17 cellular contexts compared by ENCODE assay signal in genomic region chr7:25726682-25727357, GRCh38.
DNase-seq lines count a peak whose midpoint lies in the region; ATAC-seq and TF ChIP-seq lines count a peak whose summit lies in the region.
"Had no signal": no experiment of that assay in that cellular context is flagged by ENCODE, and none has a peak within 500 bp of the region (broad histone marks: within the 10 kb centered on the region; RNA-seq: fewer than 3 reads in every experiment).

No MANE protein-coding gene starts in this region.

- TF ChIP-seq CTCF in upper lobe of right lung (IDR thresholded peaks at IDR 0.05) (no peak), hepatocyte (IDR thresholded peaks at IDR 0.05; ENCODE audit: poor library complexity) (no peak), H9 (conservative IDR thresholded peaks at IDR 0.05) (no peak)

- DNase-seq in NCI-H524 (lab: John Stamatoyannopoulos, UW): peak; percentile 12 to 66
- no peak for DNase-seq in NCI-H524 treated with DMSO at 0.1 percent for 48 hours (lab: John Stamatoyannopoulos, UW)
- DNase-seq in SJCRH30: peak; percentile 89
- DNase-seq in upper lobe of right lung: no peak
- no peak for DNase-seq in hepatocyte (ENCODE audit: low spot score)
- no peak for DNase-seq in H9
- no peak for DNase-seq in DMS79 treated with DMSO at 0.1 percent for 48 hours (lab: John Stamatoyannopoulos, UW)
- DNase-seq: activated CD4-positive, alpha-beta memory T cell treated with anti-CD3 and anti-CD28 coated beads for 36 hours; activated T-cell treated with anti-CD3 and anti-CD28 coated beads, Interleukin-2, amount 50 U/mL, for 48 hours; caudate nucleus; gastrocnemius medialis; NCI-H774; stimulated activated CD4-positive, alpha-beta T cell treated with anti-CD3 and anti-CD28 coated beads, Interleukin-4, amount 100 ng/mL, for 24 hours; tibial artery had no signal

- H3K36me3 Mint-ChIP-seq in H9 (ENCODE audit: insufficient read depth in 1 of 3, low read depth in 3 of 3): no peaks in the 10 kb centered on the region
- H3K36me3 Mint-ChIP-seq: activated CD4-positive, alpha-beta memory T cell treated with anti-CD3 and anti-CD28 coated beads for 36 hours; memory B cell had no signal

- WGBS in hepatocyte (ENCODE audit: low lambda C conversion rate, missing lambda C conversion rate): 63% methylated on average over 11 of the region's 11 CpGs
- WGBS in H9 (ENCODE audit: extremely low coverage, insufficient read length, low lambda C conversion rate): no CpG with 5 or more reads among the region's 11 CpGs

- H4K20me1 ChIP-seq in hepatocyte (ENCODE audit: insufficient read depth, poor library complexity, severe bottlenecking) (no peaks in the 10 kb centered on the region), H9 (ENCODE audit: control insufficient read depth, insufficient read depth, insufficient read length) (no peaks in the 10 kb centered on the region)

- H2AK5ac ChIP-seq in H9 (ENCODE audit: insufficient read length, low read length): no peak overlapping the region

- H3K9ac ChIP-seq in iPS-18a (ENCODE audit: low read length) (no peak overlapping the region), H9 (ENCODE audit: extremely low read depth, insufficient read length, low read length) (no peak overlapping the region)

- no peak overlapping the region for H2BK12ac ChIP-seq in H9 (ENCODE audit: insufficient read length, low read depth, low read length)

- H3K4me3 ChIP-seq in SJCRH30 (peak overlapping the region; percentile 39), iPS-18a (ENCODE audit: low read length) (peak overlapping the region; percentile 16), upper lobe of right lung (no peak overlapping the region), hepatocyte (no peak overlapping the region)
- H3K4me3 ChIP-seq: gastrocnemius medialis, tibial artery had no signal

- H2BK120ac ChIP-seq in H9 (ENCODE audit: low read depth, low read length, poor library complexity, severe bottlenecking): no peak overlapping the region

- H3K18ac ChIP-seq in H9 (ENCODE audit: insufficient read length, low read depth, low read length): no peak overlapping the region

- no peak overlapping the region for H3K56ac ChIP-seq in H9 (ENCODE audit: insufficient read length, low read depth, low read length)

- H3K27ac ChIP-seq in SJCRH30: peak overlapping the region; percentile 95
- no peak overlapping the region for H3K27ac ChIP-seq in iPS-18a (ENCODE audit: low read length)
- no peak overlapping the region for H3K27ac ChIP-seq in upper lobe of right lung
- no peak overlapping the region for H3K27ac ChIP-seq in hepatocyte
- no peak overlapping the region for H3K27ac ChIP-seq in H9 (ENCODE audit: insufficient read length, low read depth, low read length)
- H3K27ac ChIP-seq: tibial artery had no signal

- H3K23ac ChIP-seq in H9 (ENCODE audit: insufficient read length, low read depth, low read length): no peak overlapping the region

- H3K79me1 ChIP-seq in H9 (ENCODE audit: insufficient read depth, low read depth, low read length, poor library complexity, severe bottlenecking): no peaks in the 10 kb centered on the region

- peak overlapping the region in 1 of 3 experiments; percentile 28; a peak in 1 of 7 replicates for H3K27ac Mint-ChIP-seq in H9
- H3K27ac Mint-ChIP-seq: activated CD4-positive, alpha-beta memory T cell treated with anti-CD3 and anti-CD28 coated beads for 36 hours; memory B cell had no signal

- H3K36me3 ChIP-seq in SJCRH30: no peaks in the 10 kb centered on the region
- H3K36me3 ChIP-seq in iPS-18a (ENCODE audit: control insufficient read depth, low read depth, low read length): no peaks in the 10 kb centered on the region
- no peaks in the 10 kb centered on the region for H3K36me3 ChIP-seq in upper lobe of right lung
- H3K36me3 ChIP-seq in hepatocyte (replicated peaks; ENCODE audit: insufficient read depth, low read depth): no peaks in the 10 kb centered on the region
- H3K36me3 ChIP-seq: gastrocnemius medialis, tibial artery had no signal

- peaks cover 37 to 48% of the 10 kb centered on the region in 2 experiments for H3K4me1 Mint-ChIP-seq in H9
- H3K4me1 Mint-ChIP-seq: memory B cell had no signal

- H3K27me3 ChIP-seq in SJCRH30 (no peaks in the 10 kb centered on the region), iPS-18a (ENCODE audit: control insufficient read depth, insufficient read depth, low read length) (no peaks in the 10 kb centered on the region), upper lobe of right lung (no peaks in the 10 kb centered on the region), hepatocyte (no peaks in the 10 kb centered on the region), H9 (ENCODE audit: insufficient read depth, low read length) (no peaks in the 10 kb centered on the region)
- H3K27me3 ChIP-seq: gastrocnemius medialis, tibial artery had no signal

- no peaks in the 10 kb centered on the region for H3K9me3 ChIP-seq in SJCRH30 (replicated peaks)
- H3K9me3 ChIP-seq in iPS-18a (ENCODE audit: control insufficient read depth, low read depth, low read length): no peaks in the 10 kb centered on the region
- H3K9me3 ChIP-seq in upper lobe of right lung: no peaks in the 10 kb centered on the region
- no peaks in the 10 kb centered on the region for H3K9me3 ChIP-seq in hepatocyte (ENCODE audit: low read depth)
- H3K9me3 ChIP-seq in H9 (ENCODE audit: control insufficient read depth, low read depth, low read length): no peaks in the 10 kb centered on the region
- H3K9me3 ChIP-seq: gastrocnemius medialis, tibial artery had no signal

- no peak overlapping the region for H3T11ph ChIP-seq in H9 (ENCODE audit: low read length)

- H4K5ac ChIP-seq in H9 (ENCODE audit: insufficient read length, low read depth, low read length): no peak overlapping the region

- no peak overlapping the region for H3K14ac ChIP-seq in H9 (ENCODE audit: insufficient read depth, low read length)

- no peaks in the 10 kb centered on the region for H3K27me3 Mint-ChIP-seq in H9 (ENCODE audit: low read depth)
- H3K27me3 Mint-ChIP-seq: activated CD4-positive, alpha-beta memory T cell treated with anti-CD3 and anti-CD28 coated beads for 36 hours had no signal

- H3K4me1 ChIP-seq in SJCRH30 (peaks cover 85% of the 10 kb centered on the region), iPS-18a (ENCODE audit: control insufficient read depth, low read depth, low read length) (peaks cover 37% of the 10 kb centered on the region), upper lobe of right lung (peaks cover 9% of the 10 kb centered on the region), hepatocyte (ENCODE audit: insufficient read depth) (no peaks in the 10 kb centered on the region), H9 (ENCODE audit: insufficient read depth, low read length) (peaks cover 13% of the 10 kb centered on the region)

- no peak overlapping the region for H3K4ac ChIP-seq in H9 (ENCODE audit: low read depth, low read length)

- H3K9me2 ChIP-seq in hepatocyte (replicated peaks; ENCODE audit: insufficient read depth): no peaks in the 10 kb centered on the region

- no peaks in the 10 kb centered on the region for H3K9me3 Mint-ChIP-seq in H9
- H3K9me3 Mint-ChIP-seq: activated CD4-positive, alpha-beta memory T cell treated with anti-CD3 and anti-CD28 coated beads for 36 hours; memory B cell had no signal

- no peak overlapping the region for H4K8ac ChIP-seq in H9 (replicated peaks; ENCODE audit: insufficient read length, low read depth, low read length)

- no peak overlapping the region for H3K4me2 ChIP-seq in hepatocyte
- no peak overlapping the region for H3K4me2 ChIP-seq in H9 (ENCODE audit: insufficient read depth, insufficient read length, low read length)

- peak overlapping the region in 1 of 2 experiments; percentile 28; a peak in 1 of 5 replicates for H3K4me3 Mint-ChIP-seq in H9
- H3K4me3 Mint-ChIP-seq: activated CD4-positive, alpha-beta memory T cell treated with anti-CD3 and anti-CD28 coated beads for 36 hours; memory B cell had no signal

- no peaks in the 10 kb centered on the region for H3K23me2 ChIP-seq in H9 (ENCODE audit: insufficient read length, low read depth, low read length, poor library complexity, severe bottlenecking)

- no peak overlapping the region for H2BK5ac ChIP-seq in H9 (ENCODE audit: insufficient read length, low read length)

- no peak overlapping the region for H4K91ac ChIP-seq in H9 (ENCODE audit: insufficient read length, low read depth, low read length)

- ATAC-seq in upper lobe of right lung: peak; percentile 22
- ATAC-seq: Panc1 had no signal

- H3K79me2 ChIP-seq in hepatocyte (no peaks in the 10 kb centered on the region), H9 (ENCODE audit: insufficient read depth, low read length) (no peaks in the 10 kb centered on the region)

- no peak overlapping the region for H2BK20ac ChIP-seq in H9 (ENCODE audit: low read depth, low read length, poor library complexity, severe bottlenecking)

- intact Hi-C loops in upper lobe of right lung (cut with DNase I): no loop called here

- no peak overlapping the region for H2BK15ac ChIP-seq in H9 (ENCODE audit: low read depth, low read length)

- H2AFZ ChIP-seq in hepatocyte: no peak overlapping the region
- H2AFZ ChIP-seq in H9 (ENCODE audit: low read length): no peak overlapping the region

Comparison
In these comparisons a context has a peak if more than half of its experiments do, and no peak if none do; other contexts are left out.
1. DNase-seq: peak in NCI-H524 (2 of 2) and SJCRH30 (2 of 2); none in NCI-H524 treated with DMSO at 0.1 percent for 48 hours (single experiment), upper lobe of right lung (single experiment), hepatocyte (single experiment), H9 (single experiment) and DMS79 treated with DMSO at 0.1 percent for 48 hours (single experiment).
2. H3K4me3 ChIP-seq: peak in SJCRH30 (single experiment) and iPS-18a (single experiment); none in upper lobe of right lung (single experiment) and hepatocyte (single experiment).